8 cellular contexts compared by ENCODE assay signal in the genomic region with DNA sequence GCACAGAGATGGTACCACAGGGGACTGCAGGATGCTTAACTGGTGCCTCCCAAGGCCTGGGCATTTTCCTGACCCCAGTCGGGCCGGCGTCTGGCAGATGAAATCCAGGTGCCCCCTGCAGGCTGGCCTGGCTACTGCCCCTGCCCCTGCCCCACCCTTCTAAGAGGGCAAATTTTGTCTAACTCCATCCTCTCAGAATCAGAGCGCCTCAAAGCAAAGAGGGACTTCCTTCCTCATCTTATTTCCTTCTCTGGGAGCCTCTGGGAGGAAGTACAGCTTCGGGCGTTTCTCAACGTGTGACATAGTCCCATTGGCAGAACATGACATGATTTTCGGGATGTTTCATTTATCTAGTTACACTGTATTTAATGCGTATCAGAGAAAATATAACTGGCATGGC. TPM values are rescaled to one million over a fixed set of nuclear protein-coding genes. Genes with fewer than 3 reads are reported as not detected.
DNase-seq lines count a peak whose midpoint lies in the region; ATAC-seq and TF ChIP-seq lines count a peak whose summit lies in the region.

No MANE protein-coding gene starts in this region.

- peaks cover 48% of the 10 kb centered on the region for H3K4me1 ChIP-seq in CD8-positive, alpha-beta T cell (ENCODE audit: insufficient read depth, low read length)
- peaks cover 59% of the 10 kb centered on the region for H3K4me1 ChIP-seq in Loucy (ENCODE audit: insufficient read depth, low read length, poor library complexity, severe bottlenecking)
- H3K4me1 ChIP-seq in sigmoid colon = peaks cover 0 to 88% (median 73%) of the 10 kb centered on the region in 4 donors

- H3K79me2 ChIP-seq in Loucy (ENCODE audit: insufficient read depth, low read length) = peaks cover 38% of the 10 kb centered on the region; the same call in 1 of the 2 replicates

- H3K4me2 ChIP-seq in Loucy (ENCODE audit: low read depth, low read length, poor library complexity, severe bottlenecking) = peak overlapping the region; percentile 30

- no peaks in the 10 kb centered on the region; the same call in 1 of the 2 replicates for H3F3A ChIP-seq in Loucy (ENCODE audit: low read depth)

- no peak overlapping the region for H3K4me3 Mint-ChIP-seq in CD8-positive, alpha-beta T cell
- no peak overlapping the region for H3K4me3 Mint-ChIP-seq in activated CD8-positive, alpha-beta memory T cell treated with anti-CD3 and anti-CD28 coated beads, Interleukin-2, amount 10 ng/mL, durations not matched to agents 7 days and 5 days

- no peak for TF ChIP-seq EP300 in sigmoid colon (IDR thresholded peaks at IDR 0.05)

- H3K27me3 Mint-ChIP-seq in CD8-positive, alpha-beta T cell (ENCODE audit: low read depth) = no peaks in the 10 kb centered on the region
- H3K27me3 Mint-ChIP-seq in activated CD8-positive, alpha-beta memory T cell treated with anti-CD3 and anti-CD28 coated beads, Interleukin-2, amount 10 ng/mL, durations not matched to agents 7 days and 5 days = no peaks in the 10 kb centered on the region

- no peaks in the 10 kb centered on the region for H3K36me3 ChIP-seq in CD8-positive, alpha-beta T cell (ENCODE audit: insufficient read depth, low read length)
- H3K36me3 ChIP-seq in Loucy (ENCODE audit: insufficient read depth, low read length) (no peaks in the 10 kb centered on the region), sigmoid colon (no peaks in the 10 kb centered on the region)

- H3K27me3 ChIP-seq in CD8-positive, alpha-beta T cell (ENCODE audit: insufficient read depth, low read length) = no peaks in the 10 kb centered on the region
- H3K27me3 ChIP-seq in Loucy (ENCODE audit: insufficient read depth, low read length, poor library complexity, severe bottlenecking) (no peaks in the 10 kb centered on the region), sigmoid colon (no peaks in the 10 kb centered on the region)

- no peaks in the 10 kb centered on the region for H3K9me3 ChIP-seq in CD8-positive, alpha-beta T cell (ENCODE audit: low read length)
- H3K9me3 ChIP-seq in Loucy (ENCODE audit: insufficient read depth, low read depth, low read length) (no peaks in the 10 kb centered on the region), sigmoid colon (no peaks in the 10 kb centered on the region)

- no peaks in the 10 kb centered on the region for H3K9me2 ChIP-seq in Loucy (replicated peaks; ENCODE audit: low read depth, low read length)

- no peak overlapping the region for H3K27ac Mint-ChIP-seq in CD8-positive, alpha-beta T cell
- H3K27ac Mint-ChIP-seq in activated CD8-positive, alpha-beta memory T cell treated with anti-CD3 and anti-CD28 coated beads, Interleukin-2, amount 10 ng/mL, durations not matched to agents 7 days and 5 days = no peak overlapping the region

- TF ChIP-seq POLR2A in sigmoid colon (IDR thresholded peaks at IDR 0.05) = no peak

- CTCF ChIA-PET in CD8-positive, alpha-beta T cell (lab: Charles Lee) = interaction anchor here (0.6 to 3.4 kb wide), 18 partner anchors 10 to 329 kb away, joined by 3 to 20 read pairs (median 4); a partner anchor contains a TSS
- CTCF ChIA-PET in activated CD8-positive, alpha-beta memory T cell treated with anti-CD3 and anti-CD28 coated beads, Interleukin-2, amount 10 ng/mL, durations not matched to agents 7 days and 5 days (lab: Charles Lee) = interaction anchor here (0.7 to 6.3 kb wide), 20 partner anchors 10 to 391 kb away, joined by 3 to 59 read pairs (median 4); a partner anchor contains a TSS

- DNase-seq in CD8-positive, alpha-beta T cell = peak in 4 of 7 experiments; percentile 43 to 62 (median 49)
- peak; percentile 70 for DNase-seq in activated CD8-positive, alpha-beta memory T cell treated with anti-CD3 and anti-CD28 coated beads, Interleukin-2, amount 10 ng/mL, durations not matched to agents 7 days and 5 days
- DNase-seq in fibroblast of villous mesenchyme (ENCODE audit: low read depth) (no peak), sigmoid colon (peak; percentile 76), NCI-H446 (lab: John Stamatoyannopoulos, UW) (no peak)

- peaks cover 54% of the 10 kb centered on the region for H3K4me1 Mint-ChIP-seq in CD8-positive, alpha-beta T cell (ENCODE audit: low read depth)
- H3K4me1 Mint-ChIP-seq in activated CD8-positive, alpha-beta memory T cell treated with anti-CD3 and anti-CD28 coated beads, Interleukin-2, amount 10 ng/mL, durations not matched to agents 7 days and 5 days = peaks cover 47% of the 10 kb centered on the region

- H3K36me3 Mint-ChIP-seq in CD8-positive, alpha-beta T cell = peaks cover 10% of the 10 kb centered on the region
- no peaks in the 10 kb centered on the region for H3K36me3 Mint-ChIP-seq in activated CD8-positive, alpha-beta memory T cell treated with anti-CD3 and anti-CD28 coated beads, Interleukin-2, amount 10 ng/mL, durations not matched to agents 7 days and 5 days

- H3K9me3 Mint-ChIP-seq in CD8-positive, alpha-beta T cell = no peaks in the 10 kb centered on the region
- H3K9me3 Mint-ChIP-seq in activated CD8-positive, alpha-beta memory T cell treated with anti-CD3 and anti-CD28 coated beads, Interleukin-2, amount 10 ng/mL, durations not matched to agents 7 days and 5 days (ENCODE audit: low read depth) = no peaks in the 10 kb centered on the region

- peaks cover 18% of the 10 kb centered on the region for H4K20me1 ChIP-seq in Loucy (ENCODE audit: insufficient read depth, low read length, poor library complexity, severe bottlenecking)

- no peak overlapping the region for H2AFZ ChIP-seq in Loucy (ENCODE audit: low read length)

- H3K9ac ChIP-seq in Loucy (ENCODE audit: low read depth, low read length, poor library complexity, severe bottlenecking) = no peak overlapping the region

- TF ChIP-seq CTCF in CD8-positive, alpha-beta T cell (IDR thresholded peaks at IDR 0.05) = peak; percentile 50
- TF ChIP-seq CTCF in Loucy (conservative IDR thresholded peaks at IDR 0.05; ENCODE audit: low read length) (peak; percentile 74), fibroblast of villous mesenchyme (IDR thresholded peaks at IDR 0.05; ENCODE audit: insufficient read depth, low read depth, low read length) (peak; percentile 49), sigmoid colon (IDR thresholded peaks at IDR 0.05) (peak in 3 of 4 experiments; percentile 56 to 63 (median 60))

- 25 to 29% methylated on average over 9 of the region's 9 CpGs for WGBS in sigmoid colon, 2 donors

- ATAC-seq in CD8-positive, alpha-beta T cell = no peak
- ATAC-seq in activated CD8-positive, alpha-beta memory T cell treated with anti-CD3 and anti-CD28 coated beads, Interleukin-2, amount 10 ng/mL, durations not matched to agents 7 days and 5 days = no peak
- no peak for ATAC-seq in GM21381 (IDR thresholded peaks at IDR 0.05; ENCODE audit: unreplicated experiment)
- ATAC-seq in HG02798 (IDR thresholded peaks at IDR 0.05; ENCODE audit: poor library complexity, unreplicated experiment) = no peak

- intact Hi-C loops in CD8-positive, alpha-beta T cell (cut with DNase I, micrococcal nuclease) = loop anchor here in 1 of 2 experiments (1.0 to 5.0 kb wide), 2 partner anchors 235 to 368 kb away; a partner anchor contains a TSS
- intact Hi-C loops in sigmoid colon (cut with DNase I) = loop anchor here (1.0 to 2.0 kb wide), 2 partner anchors 21 to 24 kb away; a partner anchor contains a TSS

- no peak overlapping the region for H3K4me3 ChIP-seq in CD8-positive, alpha-beta T cell (ENCODE audit: low read depth, low read length)
- H3K4me3 ChIP-seq in Loucy (ENCODE audit: low read length, poor library complexity, severe bottlenecking) (no peak overlapping the region), fibroblast of villous mesenchyme (ENCODE audit: low read depth, low read length) (no peak overlapping the region), sigmoid colon (no peak overlapping the region)

- no peak overlapping the region for H3K27ac ChIP-seq in CD8-positive, alpha-beta T cell (ENCODE audit: low read depth, low read length)
- H3K27ac ChIP-seq in sigmoid colon = peak overlapping the region; percentile 87 to 100 (median 96)

- POLR2A ChIA-PET in CD8-positive, alpha-beta T cell (lab: Charles Lee) = interaction anchor here (1.9 kb wide), 1 partner anchor 23 kb away, joined by 4 read pairs; no protein-coding TSS in a partner anchor

RNA-seq across cellular contexts. Expression of a gene that starts 2.7 kb away (rescaled TPM):
- total RNA-seq in CD8-positive, alpha-beta T cell = 10 to 100 TPM; 37.0 to 40.8 TPM
- total RNA-seq in activated CD8-positive, alpha-beta memory T cell treated with anti-CD3 and anti-CD28 coated beads, Interleukin-2, amount 10 ng/mL, durations not matched to agents 7 days and 5 days = 10 to 100 TPM; 42.3 to 65.4 TPM
- total RNA-seq in fibroblast of villous mesenchyme = 50.1 and 50.3 TPM in 2 replicates
- total RNA-seq in sigmoid colon = 10 to 100 TPM; 33.6 to 36.6 (median 35.2) TPM
- polyA plus RNA-seq in sigmoid colon = 10 to 100 TPM; 43.2 to 59.1 (median 51.3) TPM

RNA-seq across cellular contexts. Expression of a gene that starts 21.5 kb away (rescaled TPM):
- total RNA-seq in CD8-positive, alpha-beta T cell = 1 to 10 TPM in 1 of 2 experiments, under 1 TPM in 1; 0.60 to 1.6 TPM
- total RNA-seq in activated CD8-positive, alpha-beta memory T cell treated with anti-CD3 and anti-CD28 coated beads, Interleukin-2, amount 10 ng/mL, durations not matched to agents 7 days and 5 days = 100 to 1,000 TPM; 117 to 124 TPM
- total RNA-seq in fibroblast of villous mesenchyme (8.1 and 8.2 TPM in 2 replicates), sigmoid colon (1 to 10 TPM in 3 of 4 donors, not detected in 1; 1.1 to 2.0 (median 1.4) TPM)
- polyA plus RNA-seq in sigmoid colon = 10 to 100 TPM in 2 of 3 donors, 1 to 10 TPM in 1; 3.6 to 26.9 (median 13.6) TPM

RNA-seq across cellular contexts. Expression of a gene that starts 24.3 kb away (rescaled TPM):
- 10 to 100 TPM; 35.2 to 37.5 TPM for total RNA-seq in CD8-positive, alpha-beta T cell
- total RNA-seq in activated CD8-positive, alpha-beta memory T cell treated with anti-CD3 and anti-CD28 coated beads, Interleukin-2, amount 10 ng/mL, durations not matched to agents 7 days and 5 days = 10 to 100 TPM; 60.4 to 81.9 TPM
- total RNA-seq in fibroblast of villous mesenchyme (23.3 and 24.2 TPM in 2 replicates), sigmoid colon (10 to 100 TPM in 3 of 4 donors, 1 to 10 TPM in 1; 8.7 to 28.2 (median 11.9) TPM)
- 10 to 100 TPM; 15.6 to 40.9 (median 22.4) TPM for polyA plus RNA-seq in sigmoid colon

RNA-seq across cellular contexts. Expression of a gene that starts 29.3 kb away (rescaled TPM):
- not detected for total RNA-seq in CD8-positive, alpha-beta T cell
- not detected for total RNA-seq in activated CD8-positive, alpha-beta memory T cell treated with anti-CD3 and anti-CD28 coated beads, Interleukin-2, amount 10 ng/mL, durations not matched to agents 7 days and 5 days
- total RNA-seq in fibroblast of villous mesenchyme (not detected in 2 replicates), sigmoid colon (not detected)
- polyA plus RNA-seq in sigmoid colon = under 1 TPM in 1 of 3 donors, not detected in 2; 0.06 TPM

RNA-seq across cellular contexts. Expression of a gene that starts 42.3 kb away (rescaled TPM):
- total RNA-seq in CD8-positive, alpha-beta T cell = under 1 TPM; 0.25 to 0.41 TPM
- total RNA-seq in activated CD8-positive, alpha-beta memory T cell treated with anti-CD3 and anti-CD28 coated beads, Interleukin-2, amount 10 ng/mL, durations not matched to agents 7 days and 5 days = 1 to 10 TPM; 1.4 to 2.4 TPM
- total RNA-seq in fibroblast of villous mesenchyme (under 0.01 and 0.32 TPM in 2 replicates), sigmoid colon (1 to 10 TPM; 1.4 to 3.8 (median 1.7) TPM)
- 10 to 100 TPM; 22.7 to 26.4 (median 25.2) TPM for polyA plus RNA-seq in sigmoid colon

Comparison
In these comparisons a context has a peak if more than half of its experiments do, and no peak if none do; other contexts are left out.
1. DNase-seq: peak in CD8-positive, alpha-beta T cell (4 of 7), activated CD8-positive, alpha-beta memory T cell treated with anti-CD3 and anti-CD28 coated beads, Interleukin-2, amount 10 ng/mL, durations not matched to agents 7 days and 5 days (single experiment) and sigmoid colon (single experiment); none in fibroblast of villous mesenchyme (single experiment) and NCI-H446 (0 of 2).
2. RNA of a gene that starts 21.5 kb away (total RNA-seq): 117 to 124 TPM in activated CD8-positive, alpha-beta memory T cell treated with anti-CD3 and anti-CD28 coated beads, Interleukin-2, amount 10 ng/mL, durations not matched to agents 7 days and 5 days; 8.1 to 8.2 TPM in fibroblast of villous mesenchyme, 0.60 to 1.6 TPM in CD8-positive, alpha-beta T cell and 1.1 to 2.0 TPM in sigmoid colon; every median in the first group is over 10 times any median in the second.
3. Peak in every context shown above with its lines, with median percentiles within 50 percentile points of each other: CTCF ChIP-seq.